ENCODE assay signal across 8 cellular contexts in the genomic region with DNA sequence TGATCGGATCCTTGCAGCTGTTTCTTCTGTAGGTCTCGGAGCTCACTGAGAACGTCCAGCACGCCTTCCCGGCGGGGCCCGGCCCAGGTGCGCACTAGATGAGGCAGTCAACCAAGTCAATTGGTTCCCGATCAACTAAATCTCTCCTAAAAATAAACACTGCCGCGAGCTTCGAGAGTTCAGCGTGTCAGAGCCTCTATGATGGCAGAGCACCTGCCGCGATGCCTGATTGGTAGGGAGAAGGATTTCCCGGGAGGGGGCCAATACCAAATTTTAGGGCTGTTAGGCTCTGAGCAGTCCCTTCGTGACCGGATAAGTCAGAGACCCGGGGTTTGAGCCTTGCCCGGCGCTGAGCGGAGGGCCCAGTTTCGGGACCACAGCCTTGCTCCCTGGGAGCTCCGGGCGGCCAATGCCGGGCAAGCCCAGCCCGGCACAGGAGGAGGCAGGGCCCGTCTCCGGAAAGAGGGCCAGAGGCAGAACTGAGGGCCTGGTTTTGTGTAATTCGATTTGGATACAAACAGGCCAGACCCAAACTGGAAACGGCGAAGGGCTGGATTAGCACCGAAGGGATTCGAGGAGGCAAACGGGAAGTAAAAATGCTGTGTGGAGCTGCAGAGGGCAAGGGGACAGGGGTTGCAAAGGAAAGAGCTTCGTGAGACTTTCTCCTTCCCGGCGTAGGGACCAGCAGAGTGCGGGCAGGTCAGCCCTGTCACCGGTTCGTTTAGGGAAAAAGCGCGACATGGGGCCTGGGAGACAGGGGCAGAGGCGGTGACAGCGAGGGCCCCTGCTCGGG. TPM values are rescaled to one million over a fixed set of nuclear protein-coding genes. Genes with fewer than 3 reads are reported as not detected.
A peak's percentile ranks its signal among the peaks of the same experiment; 100 is the strongest.
DNase-seq lines count a peak whose midpoint lies in the region; ATAC-seq and TF ChIP-seq lines count a peak whose summit lies in the region.

No MANE protein-coding gene starts in this region.

- DNase-seq in DMS53 (lab: John Stamatoyannopoulos, UW) = peak; percentile 88
- DNase-seq in body of pancreas = no peak
- DNase-seq in memory B cell (ENCODE audit: low spot score in 2 of 2) = peak in 1 of 2 donors; percentile 15
- DNase-seq in aorta = no peak
- no peak for DNase-seq in SIG-M5 treated with dmso at 0.1 percent for 504 hours (lab: John Stamatoyannopoulos, UW; ENCODE audit: unreplicated experiment)
- DNase-seq in OCI-LY7 (ENCODE audit: low spot score) = no peak

- BruUV-seq in OCI-LY7 (replicated peaks; lab: Mats Ljungman, UMichigan) = no TSS peak

- no peaks in the 10 kb centered on the region for H3K79me2 ChIP-seq in OCI-LY7 (ENCODE audit: insufficient read depth, low read depth, low read length)

- WGBS in body of pancreas, 2 donors = 8% methylated on average over 43 to 46 of the region's 46 CpGs
- WGBS in aorta, 2 donors = 4% methylated on average over 44 to 46 of the region's 46 CpGs

- ATAC-seq in HG03159 (IDR thresholded peaks at IDR 0.05; ENCODE audit: unreplicated experiment) (peak; percentile 6), body of pancreas (peak; percentile 27), memory B cell (ENCODE audit: low read depth) (peak; percentile 12), aorta (ENCODE audit: low FRiP score) (peak; percentile 11), HG02571 (IDR thresholded peaks at IDR 0.05; ENCODE audit: unreplicated experiment) (no peak)

- peaks cover 15% of the 10 kb centered on the region for H3K4me1 Mint-ChIP-seq in memory B cell

- POLR2A ChIA-PET in OCI-LY7 (lab: Charles Lee) = interaction anchor here (0.6 kb wide), 1 partner anchor 433 kb away, joined by 4 read pairs; no protein-coding TSS in a partner anchor

- no peaks in the 10 kb centered on the region for H4K20me1 ChIP-seq in OCI-LY7 (ENCODE audit: insufficient read depth, low read length)

- no peak overlapping the region for H3K27ac Mint-ChIP-seq in memory B cell

- H3K36me3 ChIP-seq in body of pancreas (replicated peaks in 1 of 2; ENCODE audit: insufficient read depth in 1 of 2, low read depth in 2 of 2) (no peaks in the 10 kb centered on the region), aorta (ENCODE audit: control insufficient read depth in 1 of 2, insufficient read depth in 2 of 2, low read length in 1 of 2) (no peaks in the 10 kb centered on the region), OCI-LY7 (ENCODE audit: insufficient read depth, low read length) (no peaks in the 10 kb centered on the region)

- H3K4me3 Mint-ChIP-seq in memory B cell = peak overlapping the region; percentile 74

- H3K36me3 Mint-ChIP-seq in memory B cell = peaks cover 2% of the 10 kb centered on the region

- H3K27me3 Mint-ChIP-seq in memory B cell = peaks cover 18% of the 10 kb centered on the region

- TF ChIP-seq CTCF in body of pancreas (IDR thresholded peaks at IDR 0.05) (no peak), OCI-LY7 (conservative IDR thresholded peaks at IDR 0.05; ENCODE audit: low read length) (no peak)

- no peaks in the 10 kb centered on the region for H3K27me3 ChIP-seq in body of pancreas
- H3K27me3 ChIP-seq in aorta (ENCODE audit: control insufficient read depth in 1 of 2, insufficient read depth in 2 of 2, low read length in 1 of 2) = peaks cover 0 to 2% of the 10 kb centered on the region in 2 donors

- no peaks in the 10 kb centered on the region for H3K9me3 ChIP-seq in body of pancreas
- H3K9me3 ChIP-seq in aorta (ENCODE audit: control insufficient read depth, low read length) = no peaks in the 10 kb centered on the region
- H3K9me3 ChIP-seq in OCI-LY7 (ENCODE audit: low read length) = no peaks in the 10 kb centered on the region

- H3K4me2 ChIP-seq in OCI-LY7 (ENCODE audit: low read length) = no peak overlapping the region

- CTCF ChIA-PET in OCI-LY7 (lab: Charles Lee; ENCODE audit: unreplicated experiment) = no interaction called here

- H3K4me3 ChIP-seq in body of pancreas (no peak overlapping the region), aorta (ENCODE audit: low read length in 2 of 2) (peak overlapping the region; percentile 13 to 24), OCI-LY7 (ENCODE audit: low read depth, low read length, poor library complexity, severe bottlenecking) (no peak overlapping the region)

- no peaks in the 10 kb centered on the region for H3K9me2 ChIP-seq in OCI-LY7 (ENCODE audit: insufficient read depth, low read length)

- H2AFZ ChIP-seq in OCI-LY7 (ENCODE audit: low read length) = no peak overlapping the region

- TF ChIP-seq POLR2A in body of pancreas (IDR thresholded peaks at IDR 0.05) = no peak

- H3K27ac ChIP-seq in body of pancreas (no peak overlapping the region), aorta (ENCODE audit: low read depth in 1 of 2, low read length in 2 of 2) (no peak overlapping the region), OCI-LY7 (ENCODE audit: low read depth, low read length, poor library complexity, severe bottlenecking) (no peak overlapping the region)

- intact Hi-C loops in body of pancreas (cut with DNase I) = no loop called here
- intact Hi-C loops in aorta (cut with DNase I) = no loop called here
- intact Hi-C loops in OCI-LY7 (cut with micrococcal nuclease; ENCODE audit: unreplicated experiment) = no loop called here

- H3K9me3 Mint-ChIP-seq in memory B cell = peaks cover 5% of the 10 kb centered on the region

- H3K4me1 ChIP-seq in body of pancreas = peaks cover 14% of the 10 kb centered on the region
- no peaks in the 10 kb centered on the region for H3K4me1 ChIP-seq in aorta (ENCODE audit: control insufficient read depth in 1 of 2, insufficient read depth in 2 of 2, low read length in 2 of 2)
- no peaks in the 10 kb centered on the region for H3K4me1 ChIP-seq in OCI-LY7 (ENCODE audit: insufficient read depth, low read length, poor library complexity, severe bottlenecking)

RNA-seq across cellular contexts. Expression of gene SLC26A5, which starts 0.6 kb away (rescaled TPM):
- total RNA-seq in body of pancreas (not detected), aorta (under 1 TPM; 0.57 to 0.78 TPM), OCI-LY7 (2022) (not detected in 2 replicates)
- not detected for polyA plus RNA-seq in aorta
- total RNA-seq in OCI-LY7 (2014; rRNA removed; shearing (Covaris generic)) = not detected in 2 replicates

Comparison
In these comparisons a context has a peak if more than half of its experiments do, and no peak if none do; other contexts are left out.
1. H3K4me3 ChIP-seq: peak in aorta (2 of 2); none in body of pancreas (0 of 2) and OCI-LY7 (single experiment).